26 cellular contexts compared by ENCODE assay signal in the genomic region with DNA sequence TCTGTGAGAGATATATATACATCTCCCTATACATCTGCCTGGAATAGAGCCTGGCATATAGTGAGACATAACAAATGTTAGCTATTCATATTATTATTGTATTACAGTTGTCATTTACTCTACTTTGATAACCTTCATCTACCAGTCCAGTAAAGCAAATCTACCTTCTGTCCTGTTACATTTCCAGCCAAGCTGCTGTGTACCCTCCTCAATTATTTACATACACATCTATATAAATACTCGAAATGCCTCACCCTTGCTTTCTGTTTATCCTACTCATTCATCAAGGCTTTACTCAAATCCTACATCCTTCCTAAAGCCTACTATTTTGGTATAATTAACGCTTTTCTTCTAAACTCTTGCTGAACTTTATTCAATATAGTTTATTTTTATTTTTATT.
"Had no signal": no experiment of that assay in that cellular context is flagged by ENCODE, and none has a peak within 500 bp of the region (broad histone marks: within the 10 kb centered on the region; RNA-seq: fewer than 3 reads in every experiment).

No MANE protein-coding gene starts in this region.

- DNase-seq: hypothalamus; immature natural killer cell; kidney; left colon; left lung; lower lobe of right lung; mammary epithelial cell; mesendoderm; naive B cell; natural killer cell; nephron progenitor cell; occipital lobe; right lobe of liver; stimulated activated CD4-positive, alpha-beta T cell treated with anti-CD3 and anti-CD28 coated beads, Interleukin-1b, Interleukin-23, amount 100 ng/mL, for 48 hours; stimulated activated CD4-positive, alpha-beta T cell treated with anti-CD3 and anti-CD28 coated beads, Interleukin-2, amount 100 ng/mL, for 48 hours; stimulated activated CD4-positive, alpha-beta T cell treated with anti-CD3 and anti-CD28 coated beads, Interleukin-4, amount 100 ng/mL, for 4 hours; stimulated activated CD8-positive, alpha-beta memory T cell treated with anti-CD3 and anti-CD28 coated beads, Interleukin-4, amount 100 ng/mL, for 48 hours; stimulated activated naive CD4-positive, alpha-beta T cell treated with Interleukin-2 at 50 U/mL for 16 hours; stimulated activated naive CD8-positive, alpha-beta T cell treated with anti-CD3 and anti-CD28 coated beads, Interleukin-15, amount 100 ng/mL, for 72 hours; substantia nigra; uterus had no signal

- H3K27ac ChIP-seq: left lung, lower lobe of right lung, neural progenitor cell, neutrophil, parathyroid adenoma, right atrium auricular region, right lobe of liver, tibial nerve, uterus had no signal
